28 cellular contexts compared by ENCODE assay signal in genomic region chr10:8534089-8534488, GRCh38.
"Had no signal": no experiment of that assay in that cellular context is flagged by ENCODE, and none has a peak within 500 bp of the region (broad histone marks: within the 10 kb centered on the region; RNA-seq: fewer than 3 reads in every experiment).

No MANE protein-coding gene starts in this region.

- H3K36me3 ChIP-seq: esophagus muscularis mucosa, ovary, thoracic aorta, upper lobe of right lung had no signal

- H3K4me3 Mint-ChIP-seq: activated CD4-positive, alpha-beta memory T cell treated with anti-CD3 and anti-CD28 coated beads, Interleukin-2, amount 10 ng/mL, durations not matched to agents 7 days and 5 days; activated CD4-positive, alpha-beta T cell treated with anti-CD3 and anti-CD28 coated beads, Interleukin-2, amount 10 ng/mL, durations not matched to agents 7 days and 5 days; activated naive CD4-positive, alpha-beta T cell treated with anti-CD3 and anti-CD28 coated beads, Interleukin-2, amount 50 U/mL, for 24 hours; activated naive CD8-positive, alpha-beta T cell treated with anti-CD3 and anti-CD28 coated beads, Interleukin-2, amount 50 U/mL, for 24 hours; dendritic cell treated with granulocyte-macrophage colony-stimulating factor and Interleukin-4, amounts not matched to agents 40 ng/mL and 50 ng/mL, for 4 days; endodermal cell; stimulated activated effector memory CD8-positive, alpha-beta T cell treated with anti-CD3 and anti-CD28 coated beads, Interleukin-12 subunit alpha, Interleukin-12 subunit beta, amount 100 ng/mL, for 72 hours; stimulated activated naive CD8-positive, alpha-beta T cell treated with anti-CD3 and anti-CD28 coated beads, Interleukin-15, Interleukin-2, amounts not matched to agents 100 ng/mL and 50 ng/mL, for 24 hours; T-helper 17 cell; WTC11 had no signal

- H3K27ac ChIP-seq: esophagus muscularis mucosa, ovary, skin epidermis, thoracic aorta, upper lobe of right lung had no signal

- H3K4me1 ChIP-seq: esophagus muscularis mucosa, upper lobe of right lung had no signal

- H3K9me3 Mint-ChIP-seq: activated naive CD4-positive, alpha-beta T cell treated with anti-CD3 and anti-CD28 coated beads, Interleukin-2, amount 50 U/mL, for 24 hours; activated naive CD8-positive, alpha-beta T cell treated with anti-CD3 and anti-CD28 coated beads, Interleukin-2, amount 50 U/mL, for 24 hours; endodermal cell; stimulated activated effector memory CD8-positive, alpha-beta T cell treated with anti-CD3 and anti-CD28 coated beads, Interleukin-12 subunit alpha, Interleukin-12 subunit beta, amount 100 ng/mL, for 72 hours; stimulated activated naive CD8-positive, alpha-beta T cell treated with anti-CD3 and anti-CD28 coated beads, Interleukin-15, Interleukin-2, amounts not matched to agents 100 ng/mL and 50 ng/mL, for 24 hours had no signal

- H3K4me3 ChIP-seq: esophagus muscularis mucosa, ovary, skin epidermis, thoracic aorta, upper lobe of right lung had no signal

- H3K27me3 ChIP-seq: ovary, upper lobe of right lung had no signal

- H3K4me1 Mint-ChIP-seq: activated naive CD4-positive, alpha-beta T cell treated with anti-CD3 and anti-CD28 coated beads, Interleukin-2, amount 50 U/mL, for 24 hours; activated naive CD8-positive, alpha-beta T cell treated with anti-CD3 and anti-CD28 coated beads, Interleukin-2, amount 50 U/mL, for 24 hours; endodermal cell; stimulated activated effector memory CD8-positive, alpha-beta T cell treated with anti-CD3 and anti-CD28 coated beads, Interleukin-12 subunit alpha, Interleukin-12 subunit beta, amount 100 ng/mL, for 72 hours; WTC11 had no signal

- H3K27me3 Mint-ChIP-seq: activated CD4-positive, alpha-beta memory T cell treated with anti-CD3 and anti-CD28 coated beads, Interleukin-2, amount 10 ng/mL, durations not matched to agents 7 days and 5 days; activated CD4-positive, alpha-beta T cell treated with anti-CD3 and anti-CD28 coated beads, Interleukin-2, amount 10 ng/mL, durations not matched to agents 7 days and 5 days; dendritic cell treated with granulocyte-macrophage colony-stimulating factor and Interleukin-4, amounts not matched to agents 40 ng/mL and 50 ng/mL, for 4 days had no signal

- H3K9me3 ChIP-seq: esophagus muscularis mucosa, ovary, thoracic aorta, upper lobe of right lung had no signal

- ATAC-seq: activated naive CD8-positive, alpha-beta T cell treated with anti-CD3 and anti-CD28 coated beads, Interleukin-2, amount 50 U/mL, for 24 hours; left ventricle myocardium superior; sciatic nerve; stimulated activated effector memory CD8-positive, alpha-beta T cell treated with anti-CD3 and anti-CD28 coated beads, Interleukin-12 subunit alpha, Interleukin-12 subunit beta, amount 100 ng/mL, for 72 hours; T-helper 17 cell; upper lobe of right lung; WTC11 had no signal

- DNase-seq: activated CD4-positive, alpha-beta memory T cell treated with anti-CD3 and anti-CD28 coated beads, Interleukin-2, amount 10 ng/mL, durations not matched to agents 7 days and 5 days; activated CD4-positive, alpha-beta T cell treated with anti-CD3 and anti-CD28 coated beads for 1 hour; activated CD4-positive, alpha-beta T cell treated with anti-CD3 and anti-CD28 coated beads, Interleukin-2, amount 10 ng/mL, durations not matched to agents 7 days and 5 days; activated CD8-positive, alpha-beta memory T cell treated with anti-CD3 and anti-CD28 coated beads, Interleukin-2, amount 50 U/mL, for 48 hours; activated naive CD8-positive, alpha-beta T cell treated with anti-CD3 and anti-CD28 coated beads, Interleukin-2, amount 50 U/mL, for 24 hours; activated T-cell treated with anti-CD3 and anti-CD28 coated beads, Interleukin-2, amount 50 U/mL, for 48 hours; amygdala; caudate nucleus; endodermal cell; foreskin melanocyte; islet precursor cell; left ventricle myocardium superior; ovary; stimulated activated CD4-positive, alpha-beta T cell treated with anti-CD3 and anti-CD28 coated beads, Interleukin-4, amount 100 ng/mL, for 24 hours; T-helper 17 cell; T1000; upper lobe of right lung had no signal

- H3K27ac Mint-ChIP-seq: activated CD4-positive, alpha-beta memory T cell treated with anti-CD3 and anti-CD28 coated beads, Interleukin-2, amount 10 ng/mL, durations not matched to agents 7 days and 5 days; activated CD4-positive, alpha-beta T cell treated with anti-CD3 and anti-CD28 coated beads, Interleukin-2, amount 10 ng/mL, durations not matched to agents 7 days and 5 days; activated naive CD4-positive, alpha-beta T cell treated with anti-CD3 and anti-CD28 coated beads, Interleukin-2, amount 50 U/mL, for 24 hours; activated naive CD8-positive, alpha-beta T cell treated with anti-CD3 and anti-CD28 coated beads, Interleukin-2, amount 50 U/mL, for 24 hours; activated T-helper 2 cell treated with anti-CD3 and anti-CD28 coated beads, Interferon-gamma antibody, Interleukin-2, Interleukin-4, amounts not matched to agents 10 μg/mL and 5 μg/mL and 100 μg/mL, durations not matched to agents 14 hours and 24 hours and 36 hours; dendritic cell treated with granulocyte-macrophage colony-stimulating factor and Interleukin-4, amounts not matched to agents 40 ng/mL and 50 ng/mL, for 4 days; endodermal cell; progenitor cell of endocrine pancreas; stimulated activated effector memory CD8-positive, alpha-beta T cell treated with anti-CD3 and anti-CD28 coated beads, Interleukin-12 subunit alpha, Interleukin-12 subunit beta, amount 100 ng/mL, for 72 hours; stimulated activated naive CD8-positive, alpha-beta T cell treated with anti-CD3 and anti-CD28 coated beads, Interleukin-15, Interleukin-2, amounts not matched to agents 100 ng/mL and 50 ng/mL, for 24 hours; T-helper 17 cell; WTC11 had no signal

- H3K36me3 Mint-ChIP-seq: activated naive CD4-positive, alpha-beta T cell treated with anti-CD3 and anti-CD28 coated beads, Interleukin-2, amount 50 U/mL, for 24 hours; stimulated activated effector memory CD8-positive, alpha-beta T cell treated with anti-CD3 and anti-CD28 coated beads, Interleukin-12 subunit alpha, Interleukin-12 subunit beta, amount 100 ng/mL, for 72 hours; WTC11 had no signal
